Comparison of ENCODE assay signal across 18 cellular contexts in genomic region chr11:21105196-21105917, GRCh38.
DNase-seq lines count a peak whose midpoint lies in the region; ATAC-seq and TF ChIP-seq lines count a peak whose summit lies in the region.
"Had no signal": no experiment of that assay in that cellular context is flagged by ENCODE, and none has a peak within 500 bp of the region (broad histone marks: within the 10 kb centered on the region; RNA-seq: fewer than 3 reads in every experiment).

No MANE protein-coding gene starts in this region.

- H3K9me3 Mint-ChIP-seq in H9, result peaks cover 6 to 7% of the 10 kb centered on the region in 2 experiments
- H3K9me3 Mint-ChIP-seq in WTC11, result peaks cover 17% of the 10 kb centered on the region

- H3K27me3 Mint-ChIP-seq in H9 (ENCODE audit: low read depth), result no peaks in the 10 kb centered on the region
- no peaks in the 10 kb centered on the region for H3K27me3 Mint-ChIP-seq in WTC11 (ENCODE audit: low read depth)

- H3K4me2 ChIP-seq in H9 (ENCODE audit: insufficient read depth, insufficient read length, low read length), result no peak overlapping the region
- H3K4me2 ChIP-seq in Karpas-422 (ENCODE audit: low read depth, low read length, poor library complexity, severe bottlenecking), result no peak overlapping the region

- no peak overlapping the region for H3K56ac ChIP-seq in H9 (ENCODE audit: insufficient read length, low read depth, low read length)

- H3K4me1 Mint-ChIP-seq in H9 (peaks cover 0 to 4% of the 10 kb centered on the region in 2 experiments; a peak in 2 of 4 replicates), WTC11 (peaks cover 13% of the 10 kb centered on the region)

- H3K9ac ChIP-seq in H9 (ENCODE audit: extremely low read depth, insufficient read length, low read length) (no peak overlapping the region), Karpas-422 (ENCODE audit: low read length) (no peak overlapping the region)

- no peaks in the 10 kb centered on the region for H3K23me2 ChIP-seq in H9 (ENCODE audit: insufficient read length, low read depth, low read length, poor library complexity, severe bottlenecking)

- H3K4me3 ChIP-seq in Karpas-422 (ENCODE audit: low read length) (no peak overlapping the region), heart right ventricle (no peak overlapping the region)
- H3K4me3 ChIP-seq: Peyer's patch had no signal

- H3K4me1 ChIP-seq in H9 (ENCODE audit: insufficient read depth, low read length) (no peaks in the 10 kb centered on the region), Karpas-422 (ENCODE audit: low read length) (no peaks in the 10 kb centered on the region), heart right ventricle (no peaks in the 10 kb centered on the region)
- H3K4me1 ChIP-seq: Peyer's patch had no signal

- H3K4ac ChIP-seq in H9 (ENCODE audit: low read depth, low read length), result no peak overlapping the region

- no peak overlapping the region for H2BK20ac ChIP-seq in H9 (ENCODE audit: low read depth, low read length, poor library complexity, severe bottlenecking)

- H2BK12ac ChIP-seq in H9 (ENCODE audit: insufficient read length, low read depth, low read length), result no peak overlapping the region

- TF ChIP-seq CTCF in H9 (conservative IDR thresholded peaks at IDR 0.05) (no peak), WTC11 (IDR thresholded peaks at IDR 0.05) (no peak), heart right ventricle (IDR thresholded peaks at IDR 0.05) (no peak)

- no peak overlapping the region for H2AK5ac ChIP-seq in H9 (ENCODE audit: insufficient read length, low read length)

- no peak overlapping the region for H2BK5ac ChIP-seq in H9 (ENCODE audit: insufficient read length, low read length)

- ATAC-seq in WTC11, result peak; percentile 87
- no peak for ATAC-seq in HG03520 (IDR thresholded peaks at IDR 0.05; ENCODE audit: unreplicated experiment)
- no peak for ATAC-seq in heart right ventricle

- DNase-seq in ELF-1 (ENCODE audit: low read depth, low spot score) (peak; percentile 77), H9 (peak; percentile 28), WTC11 (ENCODE audit: low spot score) (no peak), iPS DF 19.7 (ENCODE audit: low read depth, low spot score) (peak; percentile 15), Karpas-422 (no peak), heart right ventricle (no peak)
- DNase-seq: C1 segment of cervical spinal cord; GDM1; HCEC 1CT; KG1; MV-4-11; NCI-H2029; NCI-H524; NK-92 treated with Interleukin-12 subunit alpha and Interleukin-12 subunit beta, amount 100 ng/mL, for 24 hours; Peyer's patch; SW 1271; T-helper 2 cell had no signal

- H3K27ac ChIP-seq in H9 (ENCODE audit: insufficient read length, low read depth, low read length) (no peak overlapping the region), Karpas-422 (ENCODE audit: low read length) (no peak overlapping the region), heart right ventricle (no peak overlapping the region)
- H3K27ac ChIP-seq: Peyer's patch had no signal

- CTCF ChIA-PET in WTC11 (lab: Charles Lee), result no interaction called here

- no peaks in the 10 kb centered on the region for H3K27me3 ChIP-seq in H9 (ENCODE audit: insufficient read depth, low read length)
- H3K27me3 ChIP-seq in Karpas-422 (ENCODE audit: low read length), result no peaks in the 10 kb centered on the region
- no peaks in the 10 kb centered on the region for H3K27me3 ChIP-seq in heart right ventricle
- H3K27me3 ChIP-seq: Peyer's patch had no signal

- H3K14ac ChIP-seq in H9 (ENCODE audit: insufficient read depth, low read length), result no peak overlapping the region

- H3K9me3 ChIP-seq in H9 (ENCODE audit: control insufficient read depth, low read depth, low read length) (no peaks in the 10 kb centered on the region), Karpas-422 (ENCODE audit: low read length) (no peaks in the 10 kb centered on the region), heart right ventricle (peaks cover 0 to 26% (median 7%) of the 10 kb centered on the region in 11 donors)

- no peak overlapping the region for H3K18ac ChIP-seq in H9 (ENCODE audit: insufficient read length, low read depth, low read length)

- H2BK120ac ChIP-seq in H9 (ENCODE audit: low read depth, low read length, poor library complexity, severe bottlenecking), result no peak overlapping the region

- WGBS in H9 (ENCODE audit: extremely low coverage, insufficient read length, low lambda C conversion rate), result no CpG with 5 or more reads among the region's 5 CpGs
- 58 to 70% methylated on average over 5 of the region's 5 CpGs for WGBS in heart right ventricle, 2 donors

- H3K79me2 ChIP-seq in H9 (ENCODE audit: insufficient read depth, low read length), result no peaks in the 10 kb centered on the region
- no peaks in the 10 kb centered on the region for H3K79me2 ChIP-seq in Karpas-422 (ENCODE audit: low read length)

- no peak overlapping the region for H3K23ac ChIP-seq in H9 (ENCODE audit: insufficient read length, low read depth, low read length)

- no peaks in the 10 kb centered on the region for H3K79me1 ChIP-seq in H9 (ENCODE audit: insufficient read depth, low read depth, low read length, poor library complexity, severe bottlenecking)

- H3K36me3 Mint-ChIP-seq in H9 (ENCODE audit: insufficient read depth in 1 of 3, low read depth in 3 of 3) (peaks cover 0 to 11% (median 7%) of the 10 kb centered on the region in 3 experiments; a peak in 5 of 7 replicates), WTC11 (peaks cover 17% of the 10 kb centered on the region)

- no peak overlapping the region for H4K91ac ChIP-seq in H9 (ENCODE audit: insufficient read length, low read depth, low read length)

- no peak overlapping the region for H2BK15ac ChIP-seq in H9 (ENCODE audit: low read depth, low read length)

- H2AFZ ChIP-seq in H9 (ENCODE audit: low read length), result no peak overlapping the region
- no peak overlapping the region for H2AFZ ChIP-seq in Karpas-422 (ENCODE audit: low read length)

- no peak overlapping the region for H4K8ac ChIP-seq in H9 (replicated peaks; ENCODE audit: insufficient read length, low read depth, low read length)

- no peak overlapping the region for H4K5ac ChIP-seq in H9 (ENCODE audit: insufficient read length, low read depth, low read length)

- H3T11ph ChIP-seq in H9 (ENCODE audit: low read length), result no peak overlapping the region

- no peaks in the 10 kb centered on the region for H3K9me2 ChIP-seq in Karpas-422 (replicated peaks; ENCODE audit: insufficient read depth, low read length)

- peak overlapping the region in 2 of 3 experiments; percentile 30 to 57; a peak in 2 of 7 replicates for H3K27ac Mint-ChIP-seq in H9
- no peak overlapping the region for H3K27ac Mint-ChIP-seq in WTC11

- POLR2A ChIA-PET in WTC11 (lab: Charles Lee), result no interaction called here

- no peaks in the 10 kb centered on the region for H4K20me1 ChIP-seq in H9 (ENCODE audit: control insufficient read depth, insufficient read depth, insufficient read length)
- H4K20me1 ChIP-seq in Karpas-422 (ENCODE audit: insufficient read depth, low read depth, low read length), result no peaks in the 10 kb centered on the region

- intact Hi-C loops in heart right ventricle (cut with DNase I), result no loop called here

- H3K4me3 Mint-ChIP-seq in H9 (no peak overlapping the region), WTC11 (no peak overlapping the region)

- no peaks in the 10 kb centered on the region for H3K36me3 ChIP-seq in Karpas-422 (ENCODE audit: insufficient read depth, low read length)
- no peaks in the 10 kb centered on the region for H3K36me3 ChIP-seq in heart right ventricle
- H3K36me3 ChIP-seq: Peyer's patch had no signal

TF ChIP-seq in WTC11, 78 proteins besides CTCF, POLR2A, EP300 and RAD21:
- no peak for TF ChIP-seq ERG (CRISPR knock-in tag; IDR thresholded peaks at IDR 0.05)
- TF ChIP-seq FOXP4 (CRISPR knock-in tag; IDR thresholded peaks at IDR 0.05), result peak; percentile 19; the same call in 1 of the 2 replicates
- TF ChIP-seq FOXJ3 (CRISPR knock-in tag; IDR thresholded peaks at IDR 0.05; ENCODE audit: borderline replicate concordance), result no peak
- 0 out of 2 replicates have a peak, but pooled peaks have one; percentile 28 for TF ChIP-seq ZNF423 (CRISPR knock-in tag; IDR thresholded peaks at IDR 0.05)
- TF ChIP-seq ZNF121 (CRISPR knock-in tag; IDR thresholded peaks at IDR 0.05), result no peak

Comparison
In these comparisons a context has a peak if more than half of its experiments do, and no peak if none do; other contexts are left out.
1. DNase-seq: peak in ELF-1 (single experiment), H9 (single experiment) and iPS DF 19.7 (single experiment); none in WTC11 (single experiment), Karpas-422 (single experiment) and heart right ventricle (0 of 2).